ENCODE assay signal across 1 cellular context in genomic region chr20:5784735-5785134, GRCh38.
TF ChIP-seq lines count a peak whose summit lies in the region.

No MANE protein-coding gene starts in this region.

TF ChIP-seq in K562, 482 proteins besides CTCF, POLR2A, EP300 and RAD21 (continued from another document and continues in another):
- TF ChIP-seq JUND (IDR thresholded peaks at IDR 0.05; ENCODE audit: borderline replicate concordance, low read depth, low read length): peak; percentile 90
- peak; percentile 82; the same call in 2 of the 3 replicates for TF ChIP-seq JUND (tag; IDR thresholded peaks at IDR 0.05; ENCODE audit: borderline replicate concordance, low read depth, low read length)
- TF ChIP-seq TAF15 (IDR thresholded peaks at IDR 0.05; ENCODE audit: low read depth, low read length): no peak
- no peak for TF ChIP-seq KLF10 (CRISPR knock-in tag; IDR thresholded peaks at IDR 0.05)
- TF ChIP-seq BRD9 (IDR thresholded peaks at IDR 0.05; ENCODE audit: low read depth, partially characterized antibody): no peak
- peak; percentile 88 for TF ChIP-seq ZEB2 (IDR thresholded peaks at IDR 0.05)
- peak in 1 of 2 experiments; percentile 73; a peak in 2 of 4 replicates for TF ChIP-seq TBL1XR1 (IDR thresholded peaks at IDR 0.05; ENCODE audit: low read length in 2 of 2)
- no peak for TF ChIP-seq PTTG1 (tag; IDR thresholded peaks at IDR 0.05; ENCODE audit: low read depth)
- TF ChIP-seq ZBTB11 (CRISPR knock-in tag; IDR thresholded peaks at IDR 0.05): peak in 1 of 3 experiments; percentile 40; a peak in 1 of 6 replicates
- TF ChIP-seq NEUROD1 (IDR thresholded peaks at IDR 0.05; ENCODE audit: borderline replicate concordance, low read depth, low read length, partially characterized antibody): peak; percentile 59
- TF ChIP-seq CREB3L1 (IDR thresholded peaks at IDR 0.05; ENCODE audit: borderline replicate concordance, low read depth): no peak
- no peak for TF ChIP-seq ZNF384 (IDR thresholded peaks at IDR 0.05; ENCODE audit: low read depth, low read length)
- TF ChIP-seq ZNF239 (CRISPR knock-in tag; IDR thresholded peaks at IDR 0.05): no peak
- TF ChIP-seq SOX6 (IDR thresholded peaks at IDR 0.05): peak; percentile 92
- TF ChIP-seq LARP7 (IDR thresholded peaks at IDR 0.05): no peak
- TF ChIP-seq POU5F1 (IDR thresholded peaks at IDR 0.05; ENCODE audit: borderline replicate concordance, low read depth, low read length, partially characterized antibody): no peak
- TF ChIP-seq CHD7 (IDR thresholded peaks at IDR 0.05; ENCODE audit: low read depth, low read length): no peak
- TF ChIP-seq ZBTB43 (CRISPR knock-in tag; IDR thresholded peaks at IDR 0.05): peak; percentile 45; the same call in 1 of the 2 replicates
- no peak for TF ChIP-seq SIRT6 (IDR thresholded peaks at IDR 0.05; ENCODE audit: low read depth, low read length)
- TF ChIP-seq BRCA1 (IDR thresholded peaks at IDR 0.05): no peak
- TF ChIP-seq BRCA1 (CRISPR knock-in tag; IDR thresholded peaks at IDR 0.05): no peak
- TF ChIP-seq MYC (IDR thresholded peaks at IDR 0.05; ENCODE audit: low read depth, low read length): peak; percentile 47; the same call in 1 of the 2 replicates
- no peak for TF ChIP-seq MYC (CRISPR knock-in tag; IDR thresholded peaks at IDR 0.05; ENCODE audit: borderline replicate concordance, low read depth)
- no peak for TF ChIP-seq OTX1 (CRISPR knock-in tag; IDR thresholded peaks at IDR 0.05)
- no peak for TF ChIP-seq BRF1 (IDR thresholded peaks at IDR 0.05; ENCODE audit: borderline replicate concordance, extremely low read depth, insufficient read length)
- TF ChIP-seq SMARCB1 (IDR thresholded peaks at IDR 0.05; ENCODE audit: insufficient read length, low read depth): no peak
- TF ChIP-seq SRSF7 (optimal IDR thresholded peaks at IDR 0.05; ENCODE audit: low read depth, low read length): no peak
- TF ChIP-seq CHD4 (IDR thresholded peaks at IDR 0.05; ENCODE audit: insufficient read depth, insufficient replicate concordance, low read depth, low read length, poor library complexity, severe bottlenecking): no peak
- no peak for TF ChIP-seq ZNF583 (CRISPR knock-in tag; IDR thresholded peaks at IDR 0.05)
- no peak for TF ChIP-seq NFIX (CRISPR knock-in tag; IDR thresholded peaks at IDR 0.05; ENCODE audit: low read depth)
- no peak for TF ChIP-seq PTRF (tag; IDR thresholded peaks at IDR 0.05)
- TF ChIP-seq ZNF589 (CRISPR knock-in tag; IDR thresholded peaks at IDR 0.05; ENCODE audit: low read depth): no peak
- no peak for TF ChIP-seq SNRNP70 (optimal IDR thresholded peaks at IDR 0.05; ENCODE audit: low read depth, low read length)
- TF ChIP-seq ZKSCAN1 (IDR thresholded peaks at IDR 0.05; ENCODE audit: low read depth, low read length): no peak
- no peak for TF ChIP-seq ETV1 (tag; conservative IDR thresholded peaks at IDR 0.05; ENCODE audit: low read depth)
- TF ChIP-seq ZNF609 (CRISPR knock-in tag; IDR thresholded peaks at IDR 0.05; ENCODE audit: borderline replicate concordance): peak; percentile 51; the same call in 1 of the 2 replicates
- no peak for TF ChIP-seq KDM4B (IDR thresholded peaks at IDR 0.05; ENCODE audit: borderline replicate concordance in 2 of 2, low read depth in 1 of 2)
- TF ChIP-seq KLF1 (tag; IDR thresholded peaks at IDR 0.05): no peak
- TF ChIP-seq NFYB (IDR thresholded peaks at IDR 0.05; ENCODE audit: extremely low read depth, insufficient read length): no peak
- no peak for TF ChIP-seq CREB1 (IDR thresholded peaks at IDR 0.05)
- TF ChIP-seq CREB1 (CRISPR knock-in tag; IDR thresholded peaks at IDR 0.05): no peak
- TF ChIP-seq ZFPM2 (CRISPR knock-in tag; IDR thresholded peaks at IDR 0.05): no peak
- TF ChIP-seq ZNF316 (IDR thresholded peaks at IDR 0.05): no peak
- no peak for TF ChIP-seq SRF (CRISPR knock-in tag; IDR thresholded peaks at IDR 0.05)
- TF ChIP-seq HEY1 (CRISPR knock-in tag; IDR thresholded peaks at IDR 0.05; ENCODE audit: borderline replicate concordance): no peak
